Comparison of ENCODE assay signal across 8 cellular contexts in genomic region chr5:891837-892389, GRCh38. TPM values are rescaled to one million over a fixed set of nuclear protein-coding genes. Genes with fewer than 3 reads are reported as not detected.
DNase-seq lines count a peak whose midpoint lies in the region; TF ChIP-seq lines count a peak whose summit lies in the region.

No MANE protein-coding gene starts in this region.

- TF ChIP-seq CTCF in left ventricle myocardium inferior (IDR thresholded peaks at IDR 0.05; ENCODE audit: borderline replicate concordance): no peak

- peaks cover 17% of the 10 kb centered on the region for H3K4me1 Mint-ChIP-seq in activated naive CD8-positive, alpha-beta T cell (ENCODE audit: low read depth)

- peak overlapping the region; percentile 93 for H3K27ac ChIP-seq in left ventricle myocardium inferior (replicated peaks)

- H3K4me3 ChIP-seq in left ventricle myocardium inferior: peak overlapping the region; percentile 92

- DNase-seq in stimulated activated CD4-positive, alpha-beta T cell treated with anti-CD3 and anti-CD28 coated beads, Interleukin-12 subunit alpha, Interleukin-12 subunit beta, amount 100 ng/mL, for 4 hours: peak; percentile 17
- no peak for DNase-seq in stimulated activated CD4-positive, alpha-beta T cell treated with anti-CD3 and anti-CD28 coated beads, Interleukin-2, amount 100 ng/mL, for 24 hours
- peak; percentile 55 for DNase-seq in HuH-7.5 (ENCODE audit: low spot score)
- DNase-seq in left ventricle myocardium inferior: no peak
- DNase-seq in retina: peak; percentile 70
- DNase-seq in GDM1 (lab: John Stamatoyannopoulos, UW): no peak
- DNase-seq in effector CD4-positive, alpha-beta T cell: no peak

- peaks cover 6% of the 10 kb centered on the region for H3K36me3 Mint-ChIP-seq in activated naive CD8-positive, alpha-beta T cell

- H3K4me1 ChIP-seq in left ventricle myocardium inferior: peaks cover 30% of the 10 kb centered on the region

- H3K27me3 Mint-ChIP-seq in activated naive CD8-positive, alpha-beta T cell: no peaks in the 10 kb centered on the region

- peak overlapping the region; percentile 90 for H3K4me3 Mint-ChIP-seq in activated naive CD8-positive, alpha-beta T cell

- intact Hi-C loops in left ventricle myocardium inferior (cut with micrococcal nuclease): no loop called here

- H3K9me3 ChIP-seq in left ventricle myocardium inferior (replicated peaks): no peaks in the 10 kb centered on the region

- H3K9me3 Mint-ChIP-seq in activated naive CD8-positive, alpha-beta T cell (ENCODE audit: low read depth): no peaks in the 10 kb centered on the region

- H3K27me3 ChIP-seq in left ventricle myocardium inferior (ENCODE audit: low read depth): no peaks in the 10 kb centered on the region

- H3K27ac Mint-ChIP-seq in activated naive CD8-positive, alpha-beta T cell: peak overlapping the region; percentile 89

- peaks cover 45% of the 10 kb centered on the region for H3K36me3 ChIP-seq in left ventricle myocardium inferior

RNA-seq across cellular contexts. Expression of gene BRD9, which starts 0.7 kb away (rescaled TPM):
- 23.6 TPM for total RNA-seq in left ventricle myocardium inferior

RNA-seq across cellular contexts. Expression of gene TRIP13, which starts 0.8 kb away (rescaled TPM):
- 0.44 TPM for total RNA-seq in left ventricle myocardium inferior

RNA-seq across cellular contexts. Expression of gene ZDHHC11, which starts 41.1 kb away (rescaled TPM):
- total RNA-seq in left ventricle myocardium inferior: 18.7 TPM

Comparison
In these comparisons a context has a peak if more than half of its experiments do, and no peak if none do; other contexts are left out.
1. DNase-seq: peak in stimulated activated CD4-positive, alpha-beta T cell treated with anti-CD3 and anti-CD28 coated beads, Interleukin-12 subunit alpha, Interleukin-12 subunit beta, amount 100 ng/mL, for 4 hours (single experiment), HuH-7.5 (single experiment) and retina (single experiment); none in stimulated activated CD4-positive, alpha-beta T cell treated with anti-CD3 and anti-CD28 coated beads, Interleukin-2, amount 100 ng/mL, for 24 hours (0 of 2), left ventricle myocardium inferior (single experiment), GDM1 (single experiment) and effector CD4-positive, alpha-beta T cell (single experiment).